16 cellular contexts compared by ENCODE assay signal in genomic region chr2:238255146-238255545, GRCh38. TPM values are rescaled to one million over a fixed set of nuclear protein-coding genes. Genes with fewer than 3 reads are reported as not detected.
DNase-seq lines count a peak whose midpoint lies in the region; ATAC-seq and TF ChIP-seq lines count a peak whose summit lies in the region.
"Had no signal": no experiment of that assay in that cellular context is flagged by ENCODE, and none has a peak within 500 bp of the region (broad histone marks: within the 10 kb centered on the region; RNA-seq: fewer than 3 reads in every experiment).

No MANE protein-coding gene starts in this region.

- H3K36me3 ChIP-seq in SK-N-MC (ENCODE audit: insufficient read depth, low read length), result peaks cover 7% of the 10 kb centered on the region; the same call in 1 of the 2 replicates

- H3K9ac ChIP-seq in SK-N-MC (ENCODE audit: insufficient read length), result no peak overlapping the region

- intact Hi-C loops in posterior vena cava (cut with DNase I), result loop anchor here in 1 of 2 donors (10.0 kb wide), 1 partner anchor 130 kb away; no protein-coding TSS in a partner anchor

- 0 out of 2 replicates have a peak overlapping the region, but pooled peaks have one; percentile 14 for H3K27ac ChIP-seq in SK-N-MC

- H3K9me3 ChIP-seq in SK-N-MC (ENCODE audit: low read depth, low read length), result no peaks in the 10 kb centered on the region

- DNase-seq in D341Med (ENCODE audit: low spot score) (peak; percentile 57), NCI-H2171 treated with DMSO at 0.1 percent for 48 hours (lab: John Stamatoyannopoulos, UW) (peak; percentile 69), SK-N-MC (ENCODE audit: low read depth, low spot score) (no peak), posterior vena cava (ENCODE audit: low spot score) (peak; percentile 53), mesenteric fat pad (ENCODE audit: low spot score) (no peak)
- DNase-seq: ACHN; H7; NCI-H1436; NCI-H510A; NK-92 treated with Interleukin-12 subunit alpha and Interleukin-12 subunit beta, amount 100 ng/mL, for 24 hours; OCI-M1; RPMI8226; T-cell had no signal

- H3K4me3 ChIP-seq in SK-N-MC, result no peak overlapping the region

- ATAC-seq in HG02973 (IDR thresholded peaks at IDR 0.05; ENCODE audit: unreplicated experiment) (no peak), HG02884 (IDR thresholded peaks at IDR 0.05; ENCODE audit: unreplicated experiment) (no peak), SK-N-SH treated with all-trans-retinoic acid at 6 μM for 48 hours (no peak)
- ATAC-seq: T-cell had no signal

TF ChIP-seq in SK-N-SH treated with all-trans-retinoic acid at 6 μM for 48 hours, 23 proteins besides CTCF, POLR2A, EP300 and RAD21:
- TF ChIP-seq ZC3H10 (CRISPR knock-in tag; IDR thresholded peaks at IDR 0.05) (no peak), ZFP3 (CRISPR knock-in tag; IDR thresholded peaks at IDR 0.05) (no peak), POU6F1 (CRISPR knock-in tag; IDR thresholded peaks at IDR 0.05; ENCODE audit: borderline replicate concordance, low read depth) (no peak), TCF4 (CRISPR knock-in tag; IDR thresholded peaks at IDR 0.05; ENCODE audit: borderline replicate concordance) (no peak), ZNF8 (CRISPR knock-in tag; IDR thresholded peaks at IDR 0.05) (no peak)

RNA-seq across cellular contexts. Expression of gene HES6, which starts 15.3 kb away (rescaled TPM):
- 1 to 10 TPM; 2.3 to 6.9 TPM for total RNA-seq in posterior vena cava
- total RNA-seq in mesenteric fat pad, result 4.3 TPM

RNA-seq across cellular contexts. Expression of gene PER2, which starts 33.3 kb away (rescaled TPM):
- total RNA-seq in posterior vena cava, result 10 to 100 TPM; 10.1 to 16.8 TPM
- 9.9 TPM for total RNA-seq in mesenteric fat pad

RNA-seq across cellular contexts. Expression of gene ILKAP, which starts 51.7 kb away (rescaled TPM):
- 10 to 100 TPM; 32.2 to 34.9 TPM for total RNA-seq in posterior vena cava
- 36.4 TPM for total RNA-seq in mesenteric fat pad

Comparison
In these comparisons a context has a peak if more than half of its experiments do, and no peak if none do; other contexts are left out.
1. DNase-seq: peak in D341Med (single experiment), NCI-H2171 treated with DMSO at 0.1 percent for 48 hours (single experiment) and posterior vena cava (single experiment); none in SK-N-MC (single experiment) and mesenteric fat pad (single experiment).